9 cellular contexts compared by ENCODE assay signal in the genomic region with DNA sequence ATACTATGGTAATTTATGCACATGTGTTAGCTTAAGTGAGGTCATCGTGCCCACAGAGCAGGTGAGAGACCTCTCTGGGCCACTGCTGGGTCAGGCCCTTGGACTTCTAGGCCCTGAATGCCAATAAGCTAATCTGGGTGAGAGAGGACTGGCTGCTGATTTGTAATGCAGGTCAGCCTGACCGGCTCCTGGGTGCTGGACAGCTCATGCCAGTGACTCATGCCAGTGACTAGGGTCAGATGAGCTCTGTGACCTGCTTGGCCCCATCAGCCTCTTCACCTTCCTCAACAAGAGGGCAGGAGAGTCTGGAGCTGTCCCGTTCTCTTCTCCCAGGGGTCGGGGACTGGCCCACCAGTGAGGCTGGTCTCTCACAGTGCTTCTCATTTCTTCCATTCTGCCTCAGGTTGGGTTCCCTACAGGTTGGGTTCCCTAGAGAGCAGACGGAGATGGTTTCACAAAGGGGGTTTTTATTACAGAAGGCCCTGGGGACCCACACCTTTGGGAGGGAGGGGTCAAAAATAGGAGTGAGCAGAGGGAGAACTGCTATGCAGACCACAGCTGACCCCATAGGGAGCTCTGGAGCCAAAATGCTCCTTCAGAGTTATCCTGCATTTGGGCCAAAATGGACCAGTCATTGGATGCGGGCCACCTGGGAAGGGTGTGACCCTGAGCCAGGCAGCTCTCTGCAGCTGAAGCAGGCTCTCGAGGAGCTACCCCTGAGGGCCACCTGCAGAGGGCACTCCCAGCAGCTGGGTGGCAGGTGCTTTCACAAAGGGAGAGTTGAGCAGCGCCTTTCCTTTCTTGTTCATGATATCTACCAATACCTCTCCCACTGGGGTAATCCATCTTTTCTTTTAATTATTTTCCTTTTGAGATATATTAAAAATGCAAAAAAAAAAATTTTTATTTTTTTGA. TPM values are rescaled to one million over a fixed set of nuclear protein-coding genes. Genes with fewer than 3 reads are reported as not detected.
A peak's percentile ranks its signal among the peaks of the same experiment; 100 is the strongest.
DNase-seq lines count a peak whose midpoint lies in the region; ATAC-seq, FAIRE-seq and TF ChIP-seq lines count a peak whose summit lies in the region.
"Had no signal": no experiment of that assay in that cellular context is flagged by ENCODE, and none has a peak within 500 bp of the region (broad histone marks: within the 10 kb centered on the region; RNA-seq: fewer than 3 reads in every experiment).

No MANE protein-coding gene starts in this region.

- no peak overlapping the region for H3K4me3 ChIP-seq in hepatocyte
- H3K4me3 ChIP-seq: breast epithelium had no signal

- H3K9me2 ChIP-seq in hepatocyte (replicated peaks; ENCODE audit: insufficient read depth), result no peaks in the 10 kb centered on the region

- H3K4me2 ChIP-seq in hepatocyte, result no peak overlapping the region

- H3K79me2 ChIP-seq in hepatocyte, result no peaks in the 10 kb centered on the region

- no peaks in the 10 kb centered on the region for H3K36me3 ChIP-seq in hepatocyte (replicated peaks; ENCODE audit: insufficient read depth, low read depth)
- H3K36me3 ChIP-seq: breast epithelium had no signal

- WGBS in hepatocyte (ENCODE audit: low lambda C conversion rate, missing lambda C conversion rate), result 85% methylated on average over 8 of the region's 8 CpGs

- H3K27ac ChIP-seq in hepatocyte, result no peak overlapping the region
- H3K27ac ChIP-seq: breast epithelium had no signal

- ATAC-seq in HG03045 (IDR thresholded peaks at IDR 0.05; ENCODE audit: unreplicated experiment), result no peak
- ATAC-seq in GM21515 (IDR thresholded peaks at IDR 0.05; ENCODE audit: unreplicated experiment), result no peak
- no peak for ATAC-seq in GM18858 (IDR thresholded peaks at IDR 0.05; ENCODE audit: unreplicated experiment)

- FAIRE-seq in H54 (lab: Jason Lieb, UNC), result peak; percentile 77

- H4K20me1 ChIP-seq in hepatocyte (ENCODE audit: insufficient read depth, poor library complexity, severe bottlenecking), result no peaks in the 10 kb centered on the region

- TF ChIP-seq CTCF in hepatocyte (IDR thresholded peaks at IDR 0.05; ENCODE audit: poor library complexity), result peak; percentile 14

- H3K9me3 ChIP-seq in hepatocyte (ENCODE audit: low read depth), result no peaks in the 10 kb centered on the region
- H3K9me3 ChIP-seq: breast epithelium had no signal

- peaks cover 15% of the 10 kb centered on the region for H3K27me3 ChIP-seq in hepatocyte
- H3K27me3 ChIP-seq: breast epithelium had no signal

- TF ChIP-seq POLR2A in H54 (IDR thresholded peaks at IDR 0.05; ENCODE audit: low read depth, low read length), result no peak

- peaks cover 7% of the 10 kb centered on the region for H3K4me1 ChIP-seq in hepatocyte (ENCODE audit: insufficient read depth)

- H2AFZ ChIP-seq in hepatocyte, result no peak overlapping the region

- DNase-seq in COR-L47 (lab: John Stamatoyannopoulos, UW), result peak; percentile 33
- peak; percentile 82 for DNase-seq in H54 (ENCODE audit: insufficient read length, low spot score)
- DNase-seq in RPMI7951 (ENCODE audit: low read depth), result peak; percentile 35
- DNase-seq in hepatocyte (ENCODE audit: low spot score), result no peak
- DNase-seq in central memory CD4-positive, alpha-beta T cell, result no peak

RNA-seq across cellular contexts. Expression of a gene that starts 2.2 kb away (rescaled TPM):
- total RNA-seq in RPMI7951 (2014; rRNA removed; shearing (Covaris generic)), result not detected in 2 replicates
- 0.92 TPM in 1 of 2 replicates, not detected in the other for total RNA-seq in hepatocyte
- 3.4 and 4.3 TPM in 2 replicates for polyA plus RNA-seq in hepatocyte

RNA-seq across cellular contexts. Expression of a gene that starts 15.3 kb away (rescaled TPM):
- total RNA-seq in RPMI7951 (2014; rRNA removed; shearing (Covaris generic)), result not detected in 2 replicates
- total RNA-seq in hepatocyte, result 0.67 TPM in 1 of 2 replicates, not detected in the other
- polyA plus RNA-seq in hepatocyte, result 1.2 and 1.3 TPM in 2 replicates
- total RNA-seq: breast epithelium had no signal

RNA-seq across cellular contexts. Expression of a gene that starts 23.4 kb away (rescaled TPM):
- total RNA-seq in RPMI7951 (2014; rRNA removed; shearing (Covaris generic)), result 84.9 and 122 TPM in 2 replicates
- total RNA-seq in hepatocyte, result 84.4 and 89.2 TPM in 2 replicates
- 150 and 174 TPM in 2 replicates for polyA plus RNA-seq in hepatocyte

RNA-seq across cellular contexts. Expression of a gene that starts 25.8 kb away (rescaled TPM):
- not detected in 2 replicates for total RNA-seq in RPMI7951 (2014; rRNA removed; shearing (Covaris generic))
- 27.0 and 33.8 TPM in 2 replicates for total RNA-seq in hepatocyte
- polyA plus RNA-seq in hepatocyte, result 93.8 and 131 TPM in 2 replicates
- total RNA-seq: breast epithelium had no signal

Comparison
In these comparisons a context has a peak if more than half of its experiments do, and no peak if none do; other contexts are left out.
1. DNase-seq: peak in COR-L47 (single experiment), H54 (single experiment) and RPMI7951 (single experiment); none in hepatocyte (single experiment) and central memory CD4-positive, alpha-beta T cell (single experiment).